18 cellular contexts compared by ENCODE assay signal in genomic region chr5:124397290-124397689, GRCh38.
DNase-seq lines count a peak whose midpoint lies in the region.
"Had no signal": no experiment of that assay in that cellular context is flagged by ENCODE, and none has a peak within 500 bp of the region (broad histone marks: within the 10 kb centered on the region; RNA-seq: fewer than 3 reads in every experiment).

No MANE protein-coding gene starts in this region.

- DNase-seq in NCI-H524 (lab: John Stamatoyannopoulos, UW) (peak; percentile 1 to 44), NCI-H524 treated with DMSO at 0.1 percent for 48 hours (lab: John Stamatoyannopoulos, UW) (no peak), NCI-H69 (lab: John Stamatoyannopoulos, UW) (peak; percentile 86), pons (ENCODE audit: low spot score) (no peak), SHP77 (lab: John Stamatoyannopoulos, UW) (no peak)
- no peak for DNase-seq in activated T-cell treated with anti-CD3 and anti-CD28 coated beads, Interleukin-2, amount 50 U/mL, for 48 hours
- DNase-seq: DMS79 treated with DMSO at 0.1 percent for 48 hours, H9, Kasumi-1, MG63, NCI-H1092, NCI-H146, NCI-H2029 treated with DMSO at 0.1 percent for 48 hours, NCI-H774, OCI-M1 had no signal

- H3K27ac ChIP-seq in layer of hippocampus (ENCODE audit: low read depth, low read length), result peak overlapping the region; percentile 19
- peak overlapping the region; percentile 31 for H3K27ac ChIP-seq in temporal lobe (ENCODE audit: low read depth, low read length)
- H3K27ac ChIP-seq: SJSA1 had no signal

- no peaks in the 10 kb centered on the region for H3K27me3 ChIP-seq in layer of hippocampus (ENCODE audit: control insufficient read depth, insufficient read depth, low read length)
- H3K27me3 ChIP-seq: MG63, SJSA1 had no signal

Comparison
In these comparisons a context has a peak if more than half of its experiments do, and no peak if none do; other contexts are left out.
1. DNase-seq: peak in NCI-H524 (2 of 2) and NCI-H69 (single experiment); none in NCI-H524 treated with DMSO at 0.1 percent for 48 hours (single experiment), pons (single experiment), SHP77 (0 of 2) and activated T-cell treated with anti-CD3 and anti-CD28 coated beads, Interleukin-2, amount 50 U/mL, for 48 hours (0 of 2).